Comparison of ENCODE assay signal across 8 cellular contexts in genomic region chr1:47313915-47314664, GRCh38. TPM values are rescaled to one million over a fixed set of nuclear protein-coding genes. Genes with fewer than 3 reads are reported as not detected.
DNase-seq lines count a peak whose midpoint lies in the region; ATAC-seq, FAIRE-seq and TF ChIP-seq lines count a peak whose summit lies in the region.

Gene STIL, minus strand, starts transcription at chr1:47314147. Its CDS starts 3,828 bp downstream, at chr1:47310319.

- TF ChIP-seq CTCF in GM12864 (IDR thresholded peaks at IDR 0.05; ENCODE audit: low read depth, low read length, missing control alignments) (no peak), pancreas (IDR thresholded peaks at IDR 0.05) (no peak), transverse colon (IDR thresholded peaks at IDR 0.05) (no peak)

- peak within 1 kb of the TSS; percentile 45 to 90 (median 76) for H3K27ac ChIP-seq in pancreas
- H3K27ac ChIP-seq in transverse colon: peak within 1 kb of the TSS; percentile 82 to 92 (median 88)

- in situ Hi-C loops in transverse colon (cut with MboI; ENCODE audit: low pct_ligation_motif_present in 1 of 4, low pct_unique_long_range_greater_than_20kb in 1 of 4, low sequenced_read_pairs in 3 of 4): no loop called here

- WGBS in pancreas, 2 donors: 0% methylated on average over 54 of the region's 54 CpGs
- WGBS in transverse colon (ENCODE audit: low coverage in 1 of 2), 2 donors: 0% methylated on average over 10 to 50 of the region's 54 CpGs

- DNase-seq in GM12864 (ENCODE audit: low read depth) (peak; percentile 99), NCI-H1417 (lab: John Stamatoyannopoulos, UW) (peak; percentile 98 to 100 (median 99)), SW 1271 (lab: John Stamatoyannopoulos, UW) (peak; percentile 95 to 97), Right ventricle myocardium superior (peak; percentile 99), pancreas (peak; percentile 97 to 99 (median 98)), transverse colon (peak; percentile 99)
- DNase-seq in activated naive CD8-positive, alpha-beta T cell treated with anti-CD3 and anti-CD28 coated beads, Interleukin-2, amount 50 U/mL, for 16 hours (ENCODE audit: low read depth, low spot score): peak; percentile 92

- peak; percentile 97 for FAIRE-seq in pancreas (lab: Jason Lieb, UNC)

- peak; percentile 98 for ATAC-seq in HG02759 (IDR thresholded peaks at IDR 0.05; ENCODE audit: unreplicated experiment)
- peak; percentile 100 for ATAC-seq in Right ventricle myocardium superior (ENCODE audit: poor library complexity)
- ATAC-seq in pancreas: peak; percentile 99 to 100 (median 100)

- H3K27me3 ChIP-seq in pancreas (no peaks in the 10 kb centered on the region), transverse colon (no peaks in the 10 kb centered on the region)

- TF ChIP-seq EP300 in transverse colon (IDR thresholded peaks at IDR 0.05; ENCODE audit: low read depth): no peak

- H3K4me3 ChIP-seq in GM12864 (ENCODE audit: low read depth, low read length) (peak within 1 kb of the TSS; percentile 85), pancreas (peak within 1 kb of the TSS; percentile 56 to 92 (median 63)), transverse colon (peak within 1 kb of the TSS; percentile 56 to 88 (median 70))

- no peaks in the 10 kb centered on the region for H3K4me1 ChIP-seq in pancreas
- H3K4me1 ChIP-seq in transverse colon: peaks cover 0 to 16% (median 7%) of the 10 kb centered on the region in 4 donors

- TF ChIP-seq POLR2A in transverse colon (IDR thresholded peaks at IDR 0.05): peak; percentile 88

- H3K9me3 ChIP-seq in pancreas (no peaks in the 10 kb centered on the region), transverse colon (no peaks in the 10 kb centered on the region)

- intact Hi-C loops in Right ventricle myocardium superior (cut with DNase I): no loop called here
- intact Hi-C loops in pancreas (cut with DNase I): no loop called here
- intact Hi-C loops in transverse colon (cut with DNase I; ENCODE audit: low total_unique reads): no loop called here

- no peaks in the 10 kb centered on the region for H3K36me3 ChIP-seq in pancreas
- H3K36me3 ChIP-seq in transverse colon: no peaks in the 10 kb centered on the region

RNA-seq across cellular contexts. Expression of gene STIL, which starts in this region (rescaled TPM):
- total RNA-seq in Right ventricle myocardium superior (0.65 TPM), pancreas (1 to 10 TPM in 2 of 6 donors, under 1 TPM in 4; 0.43 to 1.5 (median 0.67) TPM), transverse colon (10 to 100 TPM in 1 of 4 donors, 1 to 10 TPM in 3; 3.4 to 16.3 (median 6.5) TPM)
- polyA plus RNA-seq in pancreas: under 1 TPM; 0.49 to 0.56 TPM

Comparison
In these comparisons a context has a peak if more than half of its experiments do, and no peak if none do; other contexts are left out.
1. Peak in every context shown above with its lines: DNase-seq, ATAC-seq, H3K4me3 ChIP-seq and H3K27ac ChIP-seq.
2. Peak in DNase-seq and ATAC-seq in Right ventricle myocardium superior; RNA of the gene not detected or under 1 TPM.